In the genomic region with DNA sequence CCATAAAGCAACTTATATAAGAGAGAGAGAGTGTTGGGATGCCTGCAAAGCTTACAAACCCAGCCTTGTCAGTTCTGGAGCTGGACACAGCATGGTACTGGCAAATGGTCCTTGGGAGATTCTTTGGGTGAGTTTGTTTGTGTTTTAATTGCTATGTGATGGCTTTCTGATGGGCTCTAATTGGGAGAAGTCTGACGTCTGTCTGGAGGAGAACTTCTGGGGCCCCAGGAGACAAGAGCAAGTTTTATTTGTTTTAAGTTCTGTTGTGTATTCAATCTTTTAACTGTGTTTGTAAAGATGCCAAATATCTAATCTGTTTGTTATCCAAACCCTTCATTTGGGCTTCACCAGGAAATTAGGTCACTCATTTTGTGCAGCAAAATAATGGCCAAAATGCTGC, we compare ENCODE assay signal across 16 cellular contexts. TPM values are rescaled to one million over a fixed set of nuclear protein-coding genes. Genes with fewer than 3 reads are reported as not detected.
DNase-seq lines count a peak whose midpoint lies in the region; ATAC-seq and TF ChIP-seq lines count a peak whose summit lies in the region.
"Had no signal": no experiment of that assay in that cellular context is flagged by ENCODE, and none has a peak within 500 bp of the region (broad histone marks: within the 10 kb centered on the region; RNA-seq: fewer than 3 reads in every experiment).

No MANE protein-coding gene starts in this region.

- no peak for TF ChIP-seq RAD21 in SK-N-SH (IDR thresholded peaks at IDR 0.05; ENCODE audit: low read length)

- no peaks in the 10 kb centered on the region for H3F3A ChIP-seq in SK-N-SH (replicated peaks; ENCODE audit: insufficient read depth)

- H3K9me3 ChIP-seq in gastrocnemius medialis = no peaks in the 10 kb centered on the region
- H3K9me3 ChIP-seq in SK-N-SH = no peaks in the 10 kb centered on the region

- intact Hi-C loops in gastrocnemius medialis (cut with DNase I; ENCODE audit: low total_unique reads) = loop anchor here (10.0 kb wide), 2 partner anchors 187 to 487 kb away; no protein-coding TSS in a partner anchor

- TF ChIP-seq CTCF in fibroblast of the aortic adventitia (IDR thresholded peaks at IDR 0.05; ENCODE audit: insufficient read depth, low read length) (no peak), gastrocnemius medialis (IDR thresholded peaks at IDR 0.05 in 4 of 5, conservative IDR thresholded peaks at IDR 0.05 in 1 of 5) (no peak), SK-N-SH (IDR thresholded peaks at IDR 0.05) (no peak)

- TF ChIP-seq POLR2A in gastrocnemius medialis (IDR thresholded peaks at IDR 0.05) = no peak

- POLR2A ChIA-PET in SK-N-SH (lab: Yijun Ruan, JAX) = no interaction called here

- H3K79me2 ChIP-seq in SK-N-SH (ENCODE audit: insufficient read depth) = no peaks in the 10 kb centered on the region

- peaks cover 0 to 40% of the 10 kb centered on the region in 2 donors for H3K36me3 ChIP-seq in gastrocnemius medialis
- H3K36me3 ChIP-seq in SK-N-SH (replicated peaks in 1 of 2; ENCODE audit: control insufficient read depth in 1 of 2, insufficient read depth in 2 of 2, low read length in 1 of 2) = no peaks in the 10 kb centered on the region

- H3K4me3 ChIP-seq in fibroblast of the aortic adventitia (ENCODE audit: low read depth, low read length) (no peak overlapping the region), gastrocnemius medialis (no peak overlapping the region), SK-N-SH (ENCODE audit: low read depth in 2 of 2, low read length in 1 of 2) (no peak overlapping the region)

- CTCF ChIA-PET in SK-N-SH (lab: Yijun Ruan, JAX) = interaction anchor here (1.3 kb wide), 1 partner anchor 48 kb away, joined by 3 read pairs; no protein-coding TSS in a partner anchor

- H3K27ac ChIP-seq in gastrocnemius medialis = peak overlapping the region in 3 of 4 donors; percentile 12 to 55 (median 36)
- no peak overlapping the region for H3K27ac ChIP-seq in SK-N-SH (ENCODE audit: low read depth in 2 of 2, low read length in 1 of 2)

- H4K20me1 ChIP-seq in SK-N-SH (ENCODE audit: insufficient read depth) = no peaks in the 10 kb centered on the region

- no peak for ATAC-seq in gastrocnemius medialis
- ATAC-seq: HCT116; natural killer cell treated with Interleukin-12 subunit alpha and Interleukin-12 subunit beta and Interleukin-15 and Interleukin-18, amount 100 ng/mL, for 72 hours had no signal

- in situ Hi-C loops in gastrocnemius medialis (cut with MboI; ENCODE audit: low sequenced_read_pairs in 4 of 4) = loop anchor here in 1 of 4 donors (5.0 kb wide), 1 partner anchor 79 kb away; a partner anchor contains a TSS

- TF ChIP-seq EP300 in SK-N-SH (IDR thresholded peaks at IDR 0.05; ENCODE audit: borderline replicate concordance in 1 of 2, low read depth in 1 of 2, low read length in 1 of 2) = no peak

- H3K4me1 ChIP-seq in gastrocnemius medialis = peaks cover 0 to 17% of the 10 kb centered on the region in 2 donors
- H3K4me1 ChIP-seq in SK-N-SH (ENCODE audit: control insufficient read depth in 1 of 2, insufficient read depth in 2 of 2, low read depth in 1 of 2, low read length in 1 of 2) = peaks cover 0 to 2% of the 10 kb centered on the region in 2 experiments; a peak in 1 of 4 replicates

- H3K27me3 ChIP-seq in gastrocnemius medialis (no peaks in the 10 kb centered on the region), SK-N-SH (ENCODE audit: insufficient read depth) (no peaks in the 10 kb centered on the region)

- no peak overlapping the region for H2AFZ ChIP-seq in SK-N-SH (ENCODE audit: low read depth)

- no peak overlapping the region for H3K4me2 ChIP-seq in SK-N-SH

- DNase-seq in EL = peak; percentile 53
- DNase-seq in amniotic epithelial cell (ENCODE audit: low read depth) = peak; percentile 75
- peak; percentile 60 for DNase-seq in fibroblast of the aortic adventitia (ENCODE audit: low read depth)
- DNase-seq in gastrocnemius medialis = no peak
- DNase-seq in NK-92 treated with Interleukin-12 subunit alpha and Interleukin-12 subunit beta, amount 100 ng/mL, for 24 hours (lab: John Stamatoyannopoulos, UW) = no peak
- DNase-seq in LoVo (ENCODE audit: low spot score) = no peak
- DNase-seq in SK-N-SH = no peak
- DNase-seq: activated CD4-positive, alpha-beta memory T cell treated with anti-CD3 and anti-CD28 coated beads, Interleukin-2, amount 10 ng/mL, durations not matched to agents 7 days and 5 days; aorta; effector memory CD4-positive, alpha-beta T cell; head of caudate nucleus; kidney glomerular epithelial cell; NCI-H2029 treated with DMSO at 0.1 percent for 48 hours; stimulated activated CD4-positive, alpha-beta T cell treated with anti-CD3 and anti-CD28 coated beads, Interleukin-4, amount 100 ng/mL, for 24 hours had no signal

- H3K9me2 ChIP-seq in SK-N-SH = no peaks in the 10 kb centered on the region

- WGBS in SK-N-SH (ENCODE audit: low lambda C conversion rate) = 29% methylated on average over 1 of the region's 1 CpG

- H3K9ac ChIP-seq in SK-N-SH = no peak overlapping the region

TF ChIP-seq in SK-N-SH, 30 proteins besides CTCF, POLR2A, EP300 and RAD21:
- TF ChIP-seq RCOR1 (IDR thresholded peaks at IDR 0.05; ENCODE audit: low read length) (no peak), FOXM1 (IDR thresholded peaks at IDR 0.05; ENCODE audit: low read depth) (no peak)
- TF ChIP-seq, protein P1, sequence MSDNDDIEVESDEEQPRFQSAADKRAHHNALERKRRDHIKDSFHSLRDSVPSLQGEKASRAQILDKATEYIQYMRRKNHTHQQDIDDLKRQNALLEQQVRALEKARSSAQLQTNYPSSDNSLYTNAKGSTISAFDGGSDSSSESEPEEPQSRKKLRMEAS (IDR thresholded peaks at IDR 0.05; ENCODE audit: low read depth) = no peak
- TF ChIP-seq, protein P2, sequence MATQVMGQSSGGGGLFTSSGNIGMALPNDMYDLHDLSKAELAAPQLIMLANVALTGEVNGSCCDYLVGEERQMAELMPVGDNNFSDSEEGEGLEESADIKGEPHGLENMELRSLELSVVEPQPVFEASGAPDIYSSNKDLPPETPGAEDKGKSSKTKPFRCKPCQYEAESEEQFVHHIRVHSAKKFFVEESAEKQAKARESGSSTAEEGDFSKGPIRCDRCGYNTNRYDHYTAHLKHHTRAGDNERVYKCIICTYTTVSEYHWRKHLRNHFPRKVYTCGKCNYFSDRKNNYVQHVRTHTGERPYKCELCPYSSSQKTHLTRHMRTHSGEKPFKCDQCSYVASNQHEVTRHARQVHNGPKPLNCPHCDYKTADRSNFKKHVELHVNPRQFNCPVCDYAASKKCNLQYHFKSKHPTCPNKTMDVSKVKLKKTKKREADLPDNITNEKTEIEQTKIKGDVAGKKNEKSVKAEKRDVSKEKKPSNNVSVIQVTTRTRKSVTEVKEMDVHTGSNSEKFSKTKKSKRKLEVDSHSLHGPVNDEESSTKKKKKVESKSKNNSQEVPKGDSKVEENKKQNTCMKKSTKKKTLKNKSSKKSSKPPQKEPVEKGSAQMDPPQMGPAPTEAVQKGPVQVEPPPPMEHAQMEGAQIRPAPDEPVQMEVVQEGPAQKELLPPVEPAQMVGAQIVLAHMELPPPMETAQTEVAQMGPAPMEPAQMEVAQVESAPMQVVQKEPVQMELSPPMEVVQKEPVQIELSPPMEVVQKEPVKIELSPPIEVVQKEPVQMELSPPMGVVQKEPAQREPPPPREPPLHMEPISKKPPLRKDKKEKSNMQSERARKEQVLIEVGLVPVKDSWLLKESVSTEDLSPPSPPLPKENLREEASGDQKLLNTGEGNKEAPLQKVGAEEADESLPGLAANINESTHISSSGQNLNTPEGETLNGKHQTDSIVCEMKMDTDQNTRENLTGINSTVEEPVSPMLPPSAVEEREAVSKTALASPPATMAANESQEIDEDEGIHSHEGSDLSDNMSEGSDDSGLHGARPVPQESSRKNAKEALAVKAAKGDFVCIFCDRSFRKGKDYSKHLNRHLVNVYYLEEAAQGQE (IDR thresholded peaks at IDR 0.05; ENCODE audit: low read depth, low read length) = no peak

RNA-seq across cellular contexts. Expression of a gene that starts 50.3 kb away (rescaled TPM):
- 2.3 and 10.8 TPM in 2 replicates for total RNA-seq in fibroblast of the aortic adventitia (ENCODE audit: low replicate concordance)
- total RNA-seq in gastrocnemius medialis = 10 to 100 TPM; 28.6 to 39.9 (median 32.9) TPM
- 0.82 and 0.89 TPM in 2 replicates for polyA plus RNA-seq in SK-N-SH (2012; rRNA removed)
- polyA plus RNA-seq in SK-N-SH (2012; cell fraction: cytosol; rRNA removed) = 1.0 TPM in 2 replicates
- polyA plus RNA-seq in SK-N-SH (2012; cell fraction: nucleus; rRNA removed) = 1.1 and 1.4 TPM in 2 replicates
- total RNA-seq: activated CD4-positive, alpha-beta memory T cell treated with anti-CD3 and anti-CD28 coated beads, Interleukin-2, amount 10 ng/mL, durations not matched to agents 7 days and 5 days had no signal

Comparison
In these comparisons a context has a peak if more than half of its experiments do, and no peak if none do; other contexts are left out.
1. DNase-seq: peak in EL (single experiment), amniotic epithelial cell (single experiment) and fibroblast of the aortic adventitia (single experiment); none in gastrocnemius medialis (0 of 2), NK-92 treated with Interleukin-12 subunit alpha and Interleukin-12 subunit beta, amount 100 ng/mL, for 24 hours (single experiment), LoVo (single experiment) and SK-N-SH (single experiment).
2. H3K27ac ChIP-seq: peak in gastrocnemius medialis (3 of 4); none in SK-N-SH (0 of 2).